ENCODE assay signal across 1 cellular context in the genomic region with DNA sequence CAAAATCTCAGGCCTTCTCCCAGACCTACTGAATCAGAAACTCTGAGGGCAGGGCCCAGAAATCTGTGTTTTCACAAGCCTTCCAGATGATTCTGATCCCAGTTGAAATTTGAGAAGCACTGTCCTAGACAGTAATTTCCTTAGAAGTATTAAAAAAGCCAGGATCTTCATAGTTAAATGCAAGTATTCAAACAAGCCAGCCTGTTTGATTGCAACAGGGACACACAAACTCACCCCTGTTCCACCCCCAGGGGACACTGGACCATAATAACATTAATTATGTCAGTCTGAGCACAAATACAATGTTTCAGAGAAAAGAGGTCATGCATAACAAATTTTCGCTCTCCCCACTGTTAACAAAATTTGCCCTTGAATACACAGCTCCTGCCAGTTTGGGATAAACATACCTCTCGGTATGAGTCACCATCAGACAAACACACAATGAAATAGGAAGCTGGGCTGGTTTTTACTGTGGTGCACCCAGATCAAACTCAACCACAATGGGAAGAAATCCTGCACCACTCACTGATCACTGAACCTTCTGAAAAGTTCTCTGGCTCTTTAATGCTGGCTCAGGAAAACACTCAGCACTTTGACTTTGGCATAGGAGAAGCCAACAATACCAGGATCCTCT.
TF ChIP-seq lines count a peak whose summit lies in the region.

No MANE protein-coding gene starts in this region.

TF ChIP-seq in A549, 52 proteins besides CTCF, POLR2A, EP300 and RAD21 (continued from another document):
- TF ChIP-seq, protein P1, sequence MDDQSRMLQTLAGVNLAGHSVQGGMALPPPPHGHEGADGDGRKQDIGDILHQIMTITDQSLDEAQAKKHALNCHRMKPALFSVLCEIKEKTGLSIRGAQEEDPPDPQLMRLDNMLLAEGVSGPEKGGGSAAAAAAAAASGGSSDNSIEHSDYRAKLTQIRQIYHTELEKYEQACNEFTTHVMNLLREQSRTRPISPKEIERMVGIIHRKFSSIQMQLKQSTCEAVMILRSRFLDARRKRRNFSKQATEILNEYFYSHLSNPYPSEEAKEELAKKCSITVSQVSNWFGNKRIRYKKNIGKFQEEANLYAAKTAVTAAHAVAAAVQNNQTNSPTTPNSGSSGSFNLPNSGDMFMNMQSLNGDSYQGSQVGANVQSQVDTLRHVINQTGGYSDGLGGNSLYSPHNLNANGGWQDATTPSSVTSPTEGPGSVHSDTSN (IDR thresholded peaks at IDR 0.05) = no peak
- TF ChIP-seq, protein P2, sequence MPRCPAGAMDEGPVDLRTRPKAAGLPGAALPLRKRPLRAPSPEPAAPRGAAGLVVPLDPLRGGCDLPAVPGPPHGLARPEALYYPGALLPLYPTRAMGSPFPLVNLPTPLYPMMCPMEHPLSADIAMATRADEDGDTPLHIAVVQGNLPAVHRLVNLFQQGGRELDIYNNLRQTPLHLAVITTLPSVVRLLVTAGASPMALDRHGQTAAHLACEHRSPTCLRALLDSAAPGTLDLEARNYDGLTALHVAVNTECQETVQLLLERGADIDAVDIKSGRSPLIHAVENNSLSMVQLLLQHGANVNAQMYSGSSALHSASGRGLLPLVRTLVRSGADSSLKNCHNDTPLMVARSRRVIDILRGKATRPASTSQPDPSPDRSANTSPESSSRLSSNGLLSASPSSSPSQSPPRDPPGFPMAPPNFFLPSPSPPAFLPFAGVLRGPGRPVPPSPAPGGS (IDR thresholded peaks at IDR 0.05) = no peak
- TF ChIP-seq MAFK (IDR thresholded peaks at IDR 0.05; ENCODE audit: partially characterized antibody) (peak; percentile 64), KDM1A (IDR thresholded peaks at IDR 0.05; ENCODE audit: low read depth) (no peak), CEBPB (IDR thresholded peaks at IDR 0.05) (0 out of 4 replicates have a peak, but pooled peaks of 1 of the 2 experiments have one; percentile 18), JUN (IDR thresholded peaks at IDR 0.05) (0 out of 5 replicates have a peak, but pooled peaks of 1 of the 2 experiments have one; percentile 35), NPAS2 (CRISPR knock-in tag; IDR thresholded peaks at IDR 0.05; ENCODE audit: borderline replicate concordance) (no peak), MAX (IDR thresholded peaks at IDR 0.05) (0 out of 2 replicates have a peak, but pooled peaks have one; percentile 7), GATA3 (IDR thresholded peaks at IDR 0.05; ENCODE audit: borderline replicate concordance) (peak; percentile 52; the same call in 1 of the 2 replicates), JUNB (IDR thresholded peaks at IDR 0.05) (peak; percentile 67), MAZ (IDR thresholded peaks at IDR 0.05; ENCODE audit: borderline replicate concordance, low read depth, low read length) (no peak), HOXB13 (CRISPR knock-in tag; IDR thresholded peaks at IDR 0.05; ENCODE audit: low read depth) (no peak), USF2 (IDR thresholded peaks at IDR 0.05) (no peak)
- TF ChIP-seq, protein P3, sequence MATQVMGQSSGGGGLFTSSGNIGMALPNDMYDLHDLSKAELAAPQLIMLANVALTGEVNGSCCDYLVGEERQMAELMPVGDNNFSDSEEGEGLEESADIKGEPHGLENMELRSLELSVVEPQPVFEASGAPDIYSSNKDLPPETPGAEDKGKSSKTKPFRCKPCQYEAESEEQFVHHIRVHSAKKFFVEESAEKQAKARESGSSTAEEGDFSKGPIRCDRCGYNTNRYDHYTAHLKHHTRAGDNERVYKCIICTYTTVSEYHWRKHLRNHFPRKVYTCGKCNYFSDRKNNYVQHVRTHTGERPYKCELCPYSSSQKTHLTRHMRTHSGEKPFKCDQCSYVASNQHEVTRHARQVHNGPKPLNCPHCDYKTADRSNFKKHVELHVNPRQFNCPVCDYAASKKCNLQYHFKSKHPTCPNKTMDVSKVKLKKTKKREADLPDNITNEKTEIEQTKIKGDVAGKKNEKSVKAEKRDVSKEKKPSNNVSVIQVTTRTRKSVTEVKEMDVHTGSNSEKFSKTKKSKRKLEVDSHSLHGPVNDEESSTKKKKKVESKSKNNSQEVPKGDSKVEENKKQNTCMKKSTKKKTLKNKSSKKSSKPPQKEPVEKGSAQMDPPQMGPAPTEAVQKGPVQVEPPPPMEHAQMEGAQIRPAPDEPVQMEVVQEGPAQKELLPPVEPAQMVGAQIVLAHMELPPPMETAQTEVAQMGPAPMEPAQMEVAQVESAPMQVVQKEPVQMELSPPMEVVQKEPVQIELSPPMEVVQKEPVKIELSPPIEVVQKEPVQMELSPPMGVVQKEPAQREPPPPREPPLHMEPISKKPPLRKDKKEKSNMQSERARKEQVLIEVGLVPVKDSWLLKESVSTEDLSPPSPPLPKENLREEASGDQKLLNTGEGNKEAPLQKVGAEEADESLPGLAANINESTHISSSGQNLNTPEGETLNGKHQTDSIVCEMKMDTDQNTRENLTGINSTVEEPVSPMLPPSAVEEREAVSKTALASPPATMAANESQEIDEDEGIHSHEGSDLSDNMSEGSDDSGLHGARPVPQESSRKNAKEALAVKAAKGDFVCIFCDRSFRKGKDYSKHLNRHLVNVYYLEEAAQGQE (IDR thresholded peaks at IDR 0.05) = no peak
- TF ChIP-seq, protein P4, sequence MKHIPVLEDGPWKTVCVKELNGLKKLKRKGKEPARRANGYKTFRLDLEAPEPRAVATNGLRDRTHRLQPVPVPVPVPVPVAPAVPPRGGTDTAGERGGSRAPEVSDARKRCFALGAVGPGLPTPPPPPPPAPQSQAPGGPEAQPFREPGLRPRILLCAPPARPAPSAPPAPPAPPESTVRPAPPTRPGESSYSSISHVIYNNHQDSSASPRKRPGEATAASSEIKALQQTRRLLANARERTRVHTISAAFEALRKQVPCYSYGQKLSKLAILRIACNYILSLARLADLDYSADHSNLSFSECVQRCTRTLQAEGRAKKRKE (CRISPR knock-in tag; IDR thresholded peaks at IDR 0.05; ENCODE audit: low read depth) = no peak
